ENCODE assay signal across 13 cellular contexts in the genomic region with DNA sequence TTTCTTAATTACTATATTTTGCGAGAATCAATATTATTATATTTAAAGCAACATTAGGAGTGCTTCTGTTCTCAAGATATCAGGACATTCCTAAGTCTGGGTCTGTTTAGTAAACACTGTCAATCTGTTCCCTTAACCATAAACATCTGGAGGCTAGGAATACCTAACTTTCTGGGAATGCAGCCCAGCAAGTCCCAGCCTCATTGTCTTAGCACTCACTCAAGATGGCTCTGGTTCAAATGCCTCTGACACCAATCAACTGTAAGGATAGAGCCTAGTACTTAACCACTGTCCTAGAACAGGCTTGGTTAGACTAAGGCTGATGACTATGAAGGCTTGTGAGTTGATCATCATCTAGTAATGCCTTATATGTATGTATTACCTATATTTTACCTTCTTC.
DNase-seq lines count a peak whose midpoint lies in the region; ATAC-seq and TF ChIP-seq lines count a peak whose summit lies in the region.
"Had no signal": no experiment of that assay in that cellular context is flagged by ENCODE, and none has a peak within 500 bp of the region (broad histone marks: within the 10 kb centered on the region; RNA-seq: fewer than 3 reads in every experiment).

No MANE protein-coding gene starts in this region.

- H3F3A ChIP-seq in GM23248 (ENCODE audit: insufficient read depth) (peaks cover 21% of the 10 kb centered on the region), SK-N-SH (replicated peaks; ENCODE audit: insufficient read depth) (no peaks in the 10 kb centered on the region)

- H3K4me1 ChIP-seq in GM23248 (ENCODE audit: insufficient read depth) (peaks cover 40% of the 10 kb centered on the region), SK-N-SH (ENCODE audit: control insufficient read depth in 1 of 2, insufficient read depth in 2 of 2, low read depth in 1 of 2, low read length in 1 of 2) (peaks cover 0 to 10% of the 10 kb centered on the region in 2 experiments; a peak in 1 of 4 replicates), heart right ventricle (peaks cover 2 to 74% (median 47%) of the 10 kb centered on the region in 9 donors), gastrocnemius medialis (peaks cover 6 to 29% of the 10 kb centered on the region in 2 donors)

- no peak overlapping the region for H3K4me2 ChIP-seq in GM23248 (ENCODE audit: unreplicated experiment)
- no peak overlapping the region for H3K4me2 ChIP-seq in SK-N-SH

- H3K79me2 ChIP-seq in GM23248 (ENCODE audit: insufficient read depth) (no peaks in the 10 kb centered on the region), SK-N-SH (ENCODE audit: insufficient read depth) (no peaks in the 10 kb centered on the region)

- CTCF ChIA-PET in SK-N-SH (lab: Yijun Ruan, JAX), result interaction anchor here (0.6 to 10.0 kb wide), 6 partner anchors 13 to 120 kb away, joined by 3 to 158 read pairs (median 4); no protein-coding TSS in a partner anchor

- TF ChIP-seq CTCF in SK-N-SH (IDR thresholded peaks at IDR 0.05), result no peak
- no peak for TF ChIP-seq CTCF in heart right ventricle (IDR thresholded peaks at IDR 0.05)
- no peak for TF ChIP-seq CTCF in gastrocnemius medialis (IDR thresholded peaks at IDR 0.05 in 4 of 5, conservative IDR thresholded peaks at IDR 0.05 in 1 of 5)

- H4K20me1 ChIP-seq in GM23248 (ENCODE audit: insufficient read depth) (no peaks in the 10 kb centered on the region), SK-N-SH (ENCODE audit: insufficient read depth) (no peaks in the 10 kb centered on the region)

- H3K9me3 ChIP-seq in GM23248 (ENCODE audit: low read depth) (no peaks in the 10 kb centered on the region), SK-N-SH (no peaks in the 10 kb centered on the region), heart right ventricle (no peaks in the 10 kb centered on the region), gastrocnemius medialis (no peaks in the 10 kb centered on the region)

- DNase-seq in GM23248 (peak; percentile 81), SK-N-SH (no peak), heart right ventricle (no peak), gastrocnemius medialis (no peak), ecto neural progenitor cell (ENCODE audit: low spot score) (no peak), NCI-H2029 treated with DMSO at 0.1 percent for 48 hours (lab: John Stamatoyannopoulos, UW) (no peak), NCI-H526 (lab: John Stamatoyannopoulos, UW) (no peak)
- DNase-seq: activated T-cell treated with anti-CD3 and anti-CD28 coated beads, Interleukin-2, amount 50 U/mL, for 48 hours; caudate nucleus; COR-L47; glutamatergic neuron; stimulated activated CD4-positive, alpha-beta T cell treated with anti-CD3 and anti-CD28 coated beads, Interleukin-12 subunit alpha, Interleukin-12 subunit beta, amount 100 ng/mL, for 4 hours had no signal

- no peak overlapping the region for H3K9ac ChIP-seq in GM23248
- no peak overlapping the region for H3K9ac ChIP-seq in SK-N-SH

- intact Hi-C loops in heart right ventricle (cut with DNase I) (loop anchor here in 4 of 10 donors (5.0 kb wide), 1 partner anchor 97 kb away; no protein-coding TSS in a partner anchor), gastrocnemius medialis (cut with DNase I; ENCODE audit: low total_unique reads) (no loop called here)

- TF ChIP-seq POLR2A in gastrocnemius medialis (IDR thresholded peaks at IDR 0.05), result no peak

- H3K27me3 ChIP-seq in GM23248 (replicated peaks; ENCODE audit: insufficient read depth), result no peaks in the 10 kb centered on the region
- no peaks in the 10 kb centered on the region for H3K27me3 ChIP-seq in SK-N-SH (ENCODE audit: insufficient read depth)
- H3K27me3 ChIP-seq in heart right ventricle, result no peaks in the 10 kb centered on the region
- H3K27me3 ChIP-seq in gastrocnemius medialis, result no peaks in the 10 kb centered on the region

- no peaks in the 10 kb centered on the region for H3K36me3 ChIP-seq in GM23248 (ENCODE audit: low read depth)
- H3K36me3 ChIP-seq in SK-N-SH (replicated peaks in 1 of 2; ENCODE audit: control insufficient read depth in 1 of 2, insufficient read depth in 2 of 2, low read length in 1 of 2), result no peaks in the 10 kb centered on the region
- H3K36me3 ChIP-seq in heart right ventricle, result no peaks in the 10 kb centered on the region
- no peaks in the 10 kb centered on the region for H3K36me3 ChIP-seq in gastrocnemius medialis

- WGBS in GM23248 (ENCODE audit: low coverage in 1 of 2, low lambda C conversion rate in 2 of 2, missing lambda C conversion rate in 2 of 2), 2 experiments, result 0 to 3% methylated on average over 1 of the region's 1 CpG
- WGBS in SK-N-SH (ENCODE audit: low lambda C conversion rate), result 87% methylated on average over 1 of the region's 1 CpG
- 55 to 73% methylated on average over 1 of the region's 1 CpG for WGBS in heart right ventricle, 2 donors

- H3K27ac ChIP-seq in GM23248, result no peak overlapping the region
- no peak overlapping the region; a peak in 1 of 4 replicates for H3K27ac ChIP-seq in SK-N-SH (ENCODE audit: low read depth in 2 of 2, low read length in 1 of 2)
- peak overlapping the region in 6 of 10 donors; percentile 5 to 79 (median 30) for H3K27ac ChIP-seq in heart right ventricle
- H3K27ac ChIP-seq in gastrocnemius medialis, result peak overlapping the region; percentile 14 to 40 (median 24)

- in situ Hi-C loops in GM23248 (cut with MboI), result loop anchor here (25.0 kb wide), 1 partner anchor 367 kb away; no protein-coding TSS in a partner anchor
- in situ Hi-C loops in gastrocnemius medialis (cut with MboI; ENCODE audit: low sequenced_read_pairs in 4 of 4), result loop anchor here (10.0 to 25.0 kb wide), 2 partner anchors 94 to 758 kb away; no protein-coding TSS in a partner anchor

- H2AFZ ChIP-seq in GM23248 (no peak overlapping the region), SK-N-SH (ENCODE audit: low read depth) (no peak overlapping the region)

- peak in 4 of 8 donors; percentile 32 to 48 (median 45) for ATAC-seq in heart right ventricle
- no peak for ATAC-seq in gastrocnemius medialis
- ATAC-seq in GM21786 (IDR thresholded peaks at IDR 0.05; ENCODE audit: unreplicated experiment), result no peak

- POLR2A ChIA-PET in SK-N-SH (lab: Yijun Ruan, JAX), result no interaction called here

- TF ChIP-seq EP300 in SK-N-SH (IDR thresholded peaks at IDR 0.05; ENCODE audit: borderline replicate concordance in 1 of 2, low read depth in 1 of 2, low read length in 1 of 2), result no peak

- no peak for TF ChIP-seq RAD21 in SK-N-SH (IDR thresholded peaks at IDR 0.05; ENCODE audit: low read length)

- H3K9me2 ChIP-seq in GM23248 (ENCODE audit: insufficient read depth), result no peaks in the 10 kb centered on the region
- no peaks in the 10 kb centered on the region for H3K9me2 ChIP-seq in SK-N-SH

- H3K4me3 ChIP-seq in GM23248 (no peak overlapping the region), SK-N-SH (ENCODE audit: low read depth in 2 of 2, low read length in 1 of 2) (no peak overlapping the region), heart right ventricle (no peak overlapping the region), gastrocnemius medialis (no peak overlapping the region)

TF ChIP-seq in SK-N-SH, 30 proteins besides CTCF, POLR2A, EP300 and RAD21:
- TF ChIP-seq, protein P1, sequence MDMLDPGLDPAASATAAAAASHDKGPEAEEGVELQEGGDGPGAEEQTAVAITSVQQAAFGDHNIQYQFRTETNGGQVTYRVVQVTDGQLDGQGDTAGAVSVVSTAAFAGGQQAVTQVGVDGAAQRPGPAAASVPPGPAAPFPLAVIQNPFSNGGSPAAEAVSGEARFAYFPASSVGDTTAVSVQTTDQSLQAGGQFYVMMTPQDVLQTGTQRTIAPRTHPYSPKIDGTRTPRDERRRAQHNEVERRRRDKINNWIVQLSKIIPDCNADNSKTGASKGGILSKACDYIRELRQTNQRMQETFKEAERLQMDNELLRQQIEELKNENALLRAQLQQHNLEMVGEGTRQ (IDR thresholded peaks at IDR 0.05; ENCODE audit: borderline replicate concordance, low read depth, low read length), result no peak
- TF ChIP-seq TCF12 (IDR thresholded peaks at IDR 0.05), result peak; percentile 33; the same call in 1 of the 2 replicates

Comparison
In these comparisons a context has a peak if more than half of its experiments do, and no peak if none do; other contexts are left out.
1. H3K27ac ChIP-seq: peak in heart right ventricle (6 of 10) and gastrocnemius medialis (4 of 4); none in GM23248 (single experiment) and SK-N-SH (0 of 2).